ENCODE assay signal across 1 cellular context in the genomic region with DNA sequence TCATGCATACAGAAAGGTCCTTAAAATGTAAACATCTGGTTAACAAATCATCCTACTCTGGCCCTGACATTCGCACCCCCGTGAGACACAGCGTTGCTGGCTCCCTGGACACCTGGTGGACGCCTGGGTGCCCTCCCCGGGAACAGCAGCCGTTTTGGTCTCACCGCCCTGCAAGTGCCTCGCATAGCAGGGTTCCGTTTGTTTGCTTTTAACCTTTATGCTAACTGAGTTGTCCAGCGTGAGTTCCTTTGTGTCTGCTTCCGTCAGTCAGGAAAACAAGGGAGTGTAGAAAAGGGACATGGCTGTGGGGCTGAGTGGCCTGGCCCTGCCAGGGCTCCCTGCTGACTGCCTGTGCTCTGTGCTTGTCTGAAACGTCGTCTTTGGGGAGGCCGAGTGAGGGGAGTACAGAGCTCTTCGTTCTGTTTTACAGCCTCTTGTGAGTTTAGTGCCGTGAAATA.
TF ChIP-seq lines count a peak whose summit lies in the region.

No MANE protein-coding gene starts in this region.

TF ChIP-seq in HepG2, 621 proteins besides CTCF, POLR2A, EP300 and RAD21 (continued from another document and continues in another):
- TF ChIP-seq, protein P1, sequence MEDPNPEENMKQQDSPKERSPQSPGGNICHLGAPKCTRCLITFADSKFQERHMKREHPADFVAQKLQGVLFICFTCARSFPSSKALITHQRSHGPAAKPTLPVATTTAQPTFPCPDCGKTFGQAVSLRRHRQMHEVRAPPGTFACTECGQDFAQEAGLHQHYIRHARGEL (CRISPR knock-in tag; IDR thresholded peaks at IDR 0.05): no peak
- TF ChIP-seq SSRP1 (CRISPR knock-in tag; IDR thresholded peaks at IDR 0.05) (no peak), TRIM24 (CRISPR knock-in tag; IDR thresholded peaks at IDR 0.05) (no peak), TBP (CRISPR knock-in tag; IDR thresholded peaks at IDR 0.05) (no peak), ZNF574 (CRISPR knock-in tag; IDR thresholded peaks at IDR 0.05) (0 out of 2 replicates have a peak, but pooled peaks have one; percentile 17), TARDBP (CRISPR knock-in tag; IDR thresholded peaks at IDR 0.05) (peak; percentile 53; the same call in 1 of the 2 replicates), REL (CRISPR knock-in tag; conservative IDR thresholded peaks at IDR 0.05) (no peak), ZNF768 (CRISPR knock-in tag; IDR thresholded peaks at IDR 0.05) (no peak), AGO2 (optimal IDR thresholded peaks at IDR 0.05; ENCODE audit: low read depth, low read length) (no peak), FLYWCH1 (CRISPR knock-in tag; IDR thresholded peaks at IDR 0.05) (no peak), PRPF4 (IDR thresholded peaks at IDR 0.05; ENCODE audit: low read depth, low read length, poor library complexity, severe bottlenecking) (no peak), ZNF776 (CRISPR knock-in tag; IDR thresholded peaks at IDR 0.05) (no peak), ZNF503 (CRISPR knock-in tag; IDR thresholded peaks at IDR 0.05) (no peak; the same call in 1 of the 2 replicates), ZFX (CRISPR knock-in tag; IDR thresholded peaks at IDR 0.05; ENCODE audit: low read depth) (0 out of 2 replicates have a peak, but pooled peaks have one; percentile 21), ZNF703 (CRISPR knock-in tag; IDR thresholded peaks at IDR 0.05; ENCODE audit: borderline replicate concordance) (no peak), ZNF839 (CRISPR knock-in tag; IDR thresholded peaks at IDR 0.05; ENCODE audit: borderline replicate concordance) (no peak), ZNF264 (CRISPR knock-in tag; IDR thresholded peaks at IDR 0.05) (no peak), ZSCAN22 (CRISPR knock-in tag; IDR thresholded peaks at IDR 0.05) (no peak), ZNF138 (CRISPR knock-in tag; IDR thresholded peaks at IDR 0.05; ENCODE audit: low read depth) (no peak), HNF4A (CRISPR knock-in tag; IDR thresholded peaks at IDR 0.05) (peak; percentile 39), EZH2 (conservative IDR thresholded peaks at IDR 0.05; ENCODE audit: low read depth, low read length) (no peak), ETV5 (CRISPR knock-in tag; IDR thresholded peaks at IDR 0.05; ENCODE audit: borderline replicate concordance) (peak; percentile 67; the same call in 1 of the 2 replicates), YY1 (IDR thresholded peaks at IDR 0.05; ENCODE audit: insufficient read depth, insufficient replicate concordance, low read depth, low read length) (no peak), TAF15 (IDR thresholded peaks at IDR 0.05; ENCODE audit: low read depth, low read length, poor library complexity, severe bottlenecking) (no peak), ZFP36 (IDR thresholded peaks at IDR 0.05; ENCODE audit: borderline replicate concordance, low read depth, low read length, partially characterized antibody) (no peak), ZSCAN20 (CRISPR knock-in tag; IDR thresholded peaks at IDR 0.05; ENCODE audit: borderline replicate concordance) (no peak), NAIF1 (CRISPR knock-in tag; IDR thresholded peaks at IDR 0.05; ENCODE audit: borderline replicate concordance) (no peak), ATAD3A (CRISPR knock-in tag; IDR thresholded peaks at IDR 0.05) (no peak), ZNF891 (CRISPR knock-in tag; IDR thresholded peaks at IDR 0.05) (no peak), SRSF9 (IDR thresholded peaks at IDR 0.05; ENCODE audit: borderline replicate concordance, insufficient read depth, low read depth, low read length, poor library complexity, severe bottlenecking) (no peak), SP2 (CRISPR knock-in tag; IDR thresholded peaks at IDR 0.05) (no peak), FOXA3 (CRISPR knock-in tag; IDR thresholded peaks at IDR 0.05) (peak; percentile 58), ZZZ3 (CRISPR knock-in tag; IDR thresholded peaks at IDR 0.05; ENCODE audit: borderline replicate concordance) (no peak), ZNF550 (CRISPR knock-in tag; IDR thresholded peaks at IDR 0.05; ENCODE audit: borderline replicate concordance) (no peak), NFYB (CRISPR knock-in tag; IDR thresholded peaks at IDR 0.05) (no peak), POGZ (CRISPR knock-in tag; IDR thresholded peaks at IDR 0.05) (no peak), ZKSCAN5 (CRISPR knock-in tag; IDR thresholded peaks at IDR 0.05) (no peak), SMARCE1 (IDR thresholded peaks at IDR 0.05; ENCODE audit: borderline replicate concordance) (no peak), RXRB (CRISPR knock-in tag; IDR thresholded peaks at IDR 0.05; ENCODE audit: borderline replicate concordance) (peak; percentile 70; the same call in 1 of the 2 replicates), MTA1 (CRISPR knock-in tag; IDR thresholded peaks at IDR 0.05; ENCODE audit: borderline replicate concordance) (peak; percentile 29; the same call in 1 of the 2 replicates), THRA (CRISPR knock-in tag; IDR thresholded peaks at IDR 0.05; ENCODE audit: borderline replicate concordance) (0 out of 2 replicates have a peak, but pooled peaks have one; percentile 21), ZNF263 (CRISPR knock-in tag; IDR thresholded peaks at IDR 0.05) (no peak), ZNF510 (CRISPR knock-in tag; IDR thresholded peaks at IDR 0.05; ENCODE audit: low read depth) (no peak)
- TF ChIP-seq, protein P2, sequence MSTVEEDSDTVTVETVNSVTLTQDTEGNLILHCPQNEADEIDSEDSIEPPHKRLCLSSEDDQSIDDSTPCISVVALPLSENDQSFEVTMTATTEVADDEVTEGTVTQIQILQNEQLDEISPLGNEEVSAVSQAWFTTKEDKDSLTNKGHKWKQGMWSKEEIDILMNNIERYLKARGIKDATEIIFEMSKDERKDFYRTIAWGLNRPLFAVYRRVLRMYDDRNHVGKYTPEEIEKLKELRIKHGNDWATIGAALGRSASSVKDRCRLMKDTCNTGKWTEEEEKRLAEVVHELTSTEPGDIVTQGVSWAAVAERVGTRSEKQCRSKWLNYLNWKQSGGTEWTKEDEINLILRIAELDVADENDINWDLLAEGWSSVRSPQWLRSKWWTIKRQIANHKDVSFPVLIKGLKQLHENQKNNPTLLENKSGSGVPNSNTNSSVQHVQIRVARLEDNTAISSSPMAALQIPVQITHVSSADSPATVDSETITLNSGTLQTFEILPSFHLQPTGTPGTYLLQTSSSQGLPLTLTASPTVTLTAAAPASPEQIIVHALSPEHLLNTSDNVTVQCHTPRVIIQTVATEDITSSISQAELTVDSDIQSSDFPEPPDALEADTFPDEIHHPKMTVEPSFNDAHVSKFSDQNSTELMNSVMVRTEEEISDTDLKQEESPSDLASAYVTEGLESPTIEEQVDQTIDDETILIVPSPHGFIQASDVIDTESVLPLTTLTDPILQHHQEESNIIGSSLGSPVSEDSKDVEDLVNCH (CRISPR knock-in tag; IDR thresholded peaks at IDR 0.05): no peak
- TF ChIP-seq, protein P3, sequence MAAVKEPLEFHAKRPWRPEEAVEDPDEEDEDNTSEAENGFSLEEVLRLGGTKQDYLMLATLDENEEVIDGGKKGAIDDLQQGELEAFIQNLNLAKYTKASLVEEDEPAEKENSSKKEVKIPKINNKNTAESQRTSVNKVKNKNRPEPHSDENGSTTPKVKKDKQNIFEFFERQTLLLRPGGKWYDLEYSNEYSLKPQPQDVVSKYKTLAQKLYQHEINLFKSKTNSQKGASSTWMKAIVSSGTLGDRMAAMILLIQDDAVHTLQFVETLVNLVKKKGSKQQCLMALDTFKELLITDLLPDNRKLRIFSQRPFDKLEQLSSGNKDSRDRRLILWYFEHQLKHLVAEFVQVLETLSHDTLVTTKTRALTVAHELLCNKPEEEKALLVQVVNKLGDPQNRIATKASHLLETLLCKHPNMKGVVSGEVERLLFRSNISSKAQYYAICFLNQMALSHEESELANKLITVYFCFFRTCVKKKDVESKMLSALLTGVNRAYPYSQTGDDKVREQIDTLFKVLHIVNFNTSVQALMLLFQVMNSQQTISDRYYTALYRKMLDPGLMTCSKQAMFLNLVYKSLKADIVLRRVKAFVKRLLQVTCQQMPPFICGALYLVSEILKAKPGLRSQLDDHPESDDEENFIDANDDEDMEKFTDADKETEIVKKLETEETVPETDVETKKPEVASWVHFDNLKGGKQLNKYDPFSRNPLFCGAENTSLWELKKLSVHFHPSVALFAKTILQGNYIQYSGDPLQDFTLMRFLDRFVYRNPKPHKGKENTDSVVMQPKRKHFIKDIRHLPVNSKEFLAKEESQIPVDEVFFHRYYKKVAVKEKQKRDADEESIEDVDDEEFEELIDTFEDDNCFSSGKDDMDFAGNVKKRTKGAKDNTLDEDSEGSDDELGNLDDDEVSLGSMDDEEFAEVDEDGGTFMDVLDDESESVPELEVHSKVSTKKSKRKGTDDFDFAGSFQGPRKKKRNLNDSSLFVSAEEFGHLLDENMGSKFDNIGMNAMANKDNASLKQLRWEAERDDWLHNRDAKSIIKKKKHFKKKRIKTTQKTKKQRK (IDR thresholded peaks at IDR 0.05; ENCODE audit: low read length): no peak
- TF ChIP-seq, protein P4, sequence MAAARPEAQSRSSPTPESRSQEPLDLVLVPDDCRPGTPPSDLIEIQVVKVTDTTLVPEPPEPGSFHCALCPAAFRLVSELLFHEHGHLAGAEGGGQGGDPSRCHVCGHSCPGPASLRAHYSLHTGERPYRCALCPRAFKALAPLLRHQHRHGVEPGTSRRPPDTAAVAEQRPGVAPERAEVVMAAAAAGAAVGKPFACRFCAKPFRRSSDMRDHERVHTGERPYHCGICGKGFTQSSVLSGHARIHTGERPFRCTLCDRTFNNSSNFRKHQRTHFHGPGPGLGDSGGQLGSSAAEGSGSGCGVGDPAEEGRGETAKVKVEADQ (CRISPR knock-in tag; IDR thresholded peaks at IDR 0.05; ENCODE audit: borderline replicate concordance): no peak
- TF ChIP-seq, protein P5, sequence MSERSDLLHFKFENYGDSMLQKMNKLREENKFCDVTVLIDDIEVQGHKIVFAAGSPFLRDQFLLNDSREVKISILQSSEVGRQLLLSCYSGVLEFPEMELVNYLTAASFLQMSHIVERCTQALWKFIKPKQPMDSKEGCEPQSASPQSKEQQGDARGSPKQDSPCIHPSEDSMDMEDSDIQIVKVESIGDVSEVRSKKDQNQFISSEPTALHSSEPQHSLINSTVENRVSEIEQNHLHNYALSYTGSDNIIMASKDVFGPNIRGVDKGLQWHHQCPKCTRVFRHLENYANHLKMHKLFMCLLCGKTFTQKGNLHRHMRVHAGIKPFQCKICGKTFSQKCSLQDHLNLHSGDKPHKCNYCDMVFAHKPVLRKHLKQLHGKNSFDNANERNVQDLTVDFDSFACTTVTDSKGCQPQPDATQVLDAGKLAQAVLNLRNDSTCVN (CRISPR knock-in tag; IDR thresholded peaks at IDR 0.05; ENCODE audit: borderline replicate concordance): no peak
- TF ChIP-seq, protein P6, sequence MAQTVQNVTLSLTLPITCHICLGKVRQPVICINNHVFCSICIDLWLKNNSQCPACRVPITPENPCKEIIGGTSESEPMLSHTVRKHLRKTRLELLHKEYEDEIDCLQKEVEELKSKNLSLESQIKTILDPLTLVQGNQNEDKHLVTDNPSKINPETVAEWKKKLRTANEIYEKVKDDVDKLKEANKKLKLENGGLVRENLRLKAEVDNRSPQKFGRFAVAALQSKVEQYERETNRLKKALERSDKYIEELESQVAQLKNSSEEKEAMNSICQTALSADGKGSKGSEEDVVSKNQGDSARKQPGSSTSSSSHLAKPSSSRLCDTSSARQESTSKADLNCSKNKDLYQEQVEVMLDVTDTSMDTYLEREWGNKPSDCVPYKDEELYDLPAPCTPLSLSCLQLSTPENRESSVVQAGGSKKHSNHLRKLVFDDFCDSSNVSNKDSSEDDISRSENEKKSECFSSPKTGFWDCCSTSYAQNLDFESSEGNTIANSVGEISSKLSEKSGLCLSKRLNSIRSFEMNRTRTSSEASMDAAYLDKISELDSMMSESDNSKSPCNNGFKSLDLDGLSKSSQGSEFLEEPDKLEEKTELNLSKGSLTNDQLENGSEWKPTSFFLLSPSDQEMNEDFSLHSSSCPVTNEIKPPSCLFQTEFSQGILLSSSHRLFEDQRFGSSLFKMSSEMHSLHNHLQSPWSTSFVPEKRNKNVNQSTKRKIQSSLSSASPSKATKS (CRISPR knock-in tag; IDR thresholded peaks at IDR 0.05): no peak
